Comparison of ENCODE assay signal across 1 cellular context in the genomic region with DNA sequence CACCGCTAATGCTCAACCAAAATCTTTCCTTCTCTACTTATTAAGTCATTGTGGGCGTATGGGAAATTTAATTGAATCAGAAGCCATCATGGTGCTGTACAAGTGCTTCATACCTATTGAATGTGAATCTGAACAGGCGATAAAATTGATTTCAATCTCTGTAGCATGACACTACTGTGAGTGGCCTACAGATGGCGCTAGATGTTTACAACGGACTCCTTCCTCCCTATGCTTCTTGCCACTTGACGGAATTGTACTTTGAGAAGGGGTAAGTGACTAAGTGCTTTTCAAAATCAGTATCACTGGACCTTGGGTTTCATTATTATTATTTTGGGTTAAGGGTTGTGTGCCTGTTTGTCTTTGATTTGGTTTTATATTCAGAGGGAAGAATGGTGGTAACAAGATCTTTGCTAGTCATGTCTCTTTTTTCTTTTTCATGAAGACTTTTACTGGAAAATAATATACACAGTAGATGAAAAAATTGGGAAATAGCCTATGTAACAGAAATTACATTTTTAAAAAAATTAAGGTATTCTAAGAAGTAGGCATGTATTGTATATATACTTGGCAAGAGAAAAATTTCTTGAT.
TF ChIP-seq lines count a peak whose summit lies in the region.

No MANE protein-coding gene starts in this region.

TF ChIP-seq in GM12878, 131 proteins besides CTCF, POLR2A, EP300 and RAD21 (continued from another document):
- TF ChIP-seq, protein P1, sequence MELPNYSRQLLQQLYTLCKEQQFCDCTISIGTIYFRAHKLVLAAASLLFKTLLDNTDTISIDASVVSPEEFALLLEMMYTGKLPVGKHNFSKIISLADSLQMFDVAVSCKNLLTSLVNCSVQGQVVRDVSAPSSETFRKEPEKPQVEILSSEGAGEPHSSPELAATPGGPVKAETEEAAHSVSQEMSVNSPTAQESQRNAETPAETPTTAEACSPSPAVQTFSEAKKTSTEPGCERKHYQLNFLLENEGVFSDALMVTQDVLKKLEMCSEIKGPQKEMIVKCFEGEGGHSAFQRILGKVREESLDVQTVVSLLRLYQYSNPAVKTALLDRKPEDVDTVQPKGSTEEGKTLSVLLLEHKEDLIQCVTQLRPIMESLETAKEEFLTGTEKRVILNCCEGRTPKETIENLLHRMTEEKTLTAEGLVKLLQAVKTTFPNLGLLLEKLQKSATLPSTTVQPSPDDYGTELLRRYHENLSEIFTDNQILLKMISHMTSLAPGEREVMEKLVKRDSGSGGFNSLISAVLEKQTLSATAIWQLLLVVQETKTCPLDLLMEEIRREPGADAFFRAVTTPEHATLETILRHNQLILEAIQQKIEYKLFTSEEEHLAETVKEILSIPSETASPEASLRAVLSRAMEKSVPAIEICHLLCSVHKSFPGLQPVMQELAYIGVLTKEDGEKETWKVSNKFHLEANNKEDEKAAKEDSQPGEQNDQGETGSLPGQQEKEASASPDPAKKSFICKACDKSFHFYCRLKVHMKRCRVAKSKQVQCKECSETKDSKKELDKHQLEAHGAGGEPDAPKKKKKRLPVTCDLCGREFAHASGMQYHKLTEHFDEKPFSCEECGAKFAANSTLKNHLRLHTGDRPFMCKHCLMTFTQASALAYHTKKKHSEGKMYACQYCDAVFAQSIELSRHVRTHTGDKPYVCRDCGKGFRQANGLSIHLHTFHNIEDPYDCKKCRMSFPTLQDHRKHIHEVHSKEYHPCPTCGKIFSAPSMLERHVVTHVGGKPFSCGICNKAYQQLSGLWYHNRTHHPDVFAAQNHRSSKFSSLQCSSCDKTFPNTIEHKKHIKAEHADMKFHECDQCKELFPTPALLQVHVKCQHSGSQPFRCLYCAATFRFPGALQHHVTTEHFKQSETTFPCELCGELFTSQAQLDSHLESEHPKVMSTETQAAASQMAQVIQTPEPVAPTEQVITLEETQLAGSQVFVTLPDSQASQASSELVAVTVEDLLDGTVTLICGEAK (IDR thresholded peaks at IDR 0.05; ENCODE audit: borderline replicate concordance): no peak
- TF ChIP-seq IRF4 (IDR thresholded peaks at IDR 0.05; ENCODE audit: low read depth, low read length) (0 out of 2 replicates have a peak, but pooled peaks have one; percentile 13), NR2C1 (IDR thresholded peaks at IDR 0.05) (no peak), HCFC1 (IDR thresholded peaks at IDR 0.05; ENCODE audit: low read length) (no peak), BHLHE40 (IDR thresholded peaks at IDR 0.05; ENCODE audit: borderline replicate concordance in 1 of 2, low read depth in 2 of 2, low read length in 1 of 2) (0 out of 4 replicates have a peak, but pooled peaks of 1 of the 2 experiments have one; percentile 24), JUNB (IDR thresholded peaks at IDR 0.05) (0 out of 2 replicates have a peak, but pooled peaks have one; percentile 12)
